In genomic region chr7:22506316-22507020, GRCh38 we compare ENCODE assay signal across 2 cellular contexts. TPM values are rescaled to one million over a fixed set of nuclear protein-coding genes. Genes with fewer than 3 reads are reported as not detected.
"Had no signal": no experiment of that assay in that cellular context is flagged by ENCODE, and none has a peak within 500 bp of the region (broad histone marks: within the 10 kb centered on the region; RNA-seq: fewer than 3 reads in every experiment).

No MANE protein-coding gene starts in this region.

RNA-seq across cellular contexts. Expression of gene STEAP1B, which starts 6.5 kb away (rescaled TPM):
- total RNA-seq: HT-29, LHCN-M2 had no signal
